9 cellular contexts compared by ENCODE assay signal in the genomic region with DNA sequence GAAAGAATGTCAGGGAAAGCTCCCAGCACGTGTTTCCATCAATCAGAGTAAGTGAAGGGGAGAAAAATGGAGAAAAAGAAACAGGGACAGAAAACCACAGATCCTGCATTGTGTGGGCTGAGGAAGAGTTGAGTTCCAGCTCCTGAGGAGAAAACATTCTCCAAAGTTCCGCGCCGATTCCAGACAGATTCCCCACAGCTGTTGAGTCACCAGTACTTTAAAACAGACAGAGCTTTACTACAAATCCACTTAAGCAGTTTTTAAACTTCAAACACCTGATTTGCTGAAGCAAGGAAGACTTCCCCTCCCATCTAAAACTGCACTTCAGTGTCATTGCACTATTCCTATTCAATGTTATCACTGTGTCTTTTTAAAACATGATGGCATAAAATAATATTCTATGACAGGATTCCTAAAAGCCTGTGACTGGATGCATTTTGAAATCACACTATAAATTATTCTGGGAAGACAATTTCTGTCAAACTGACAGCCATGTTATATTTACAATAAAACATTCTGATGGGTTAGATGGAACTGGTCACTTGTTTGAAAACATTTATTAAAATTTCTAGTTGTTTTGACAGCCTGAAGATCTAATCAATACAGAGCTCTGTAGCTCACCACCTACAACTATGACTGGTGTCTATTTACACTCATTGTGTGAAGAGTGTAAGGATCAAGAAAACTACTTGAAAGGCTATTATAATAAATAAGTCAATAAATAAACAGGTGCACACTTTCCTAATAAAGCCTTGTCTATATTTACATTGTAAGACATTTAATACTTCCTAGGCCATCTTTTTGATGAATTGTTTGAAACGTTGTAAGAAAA. TPM values are rescaled to one million over a fixed set of nuclear protein-coding genes. Genes with fewer than 3 reads are reported as not detected.
DNase-seq lines count a peak whose midpoint lies in the region; ATAC-seq and TF ChIP-seq lines count a peak whose summit lies in the region.
"Had no signal": no experiment of that assay in that cellular context is flagged by ENCODE, and none has a peak within 500 bp of the region (broad histone marks: within the 10 kb centered on the region; RNA-seq: fewer than 3 reads in every experiment).

No MANE protein-coding gene starts in this region.

- H3K27me3 ChIP-seq in right atrium auricular region = no peaks in the 10 kb centered on the region
- H3K27me3 ChIP-seq in smooth muscle cell (ENCODE audit: low read depth) = no peaks in the 10 kb centered on the region

- H4K20me1 ChIP-seq in smooth muscle cell (ENCODE audit: low read depth) = peaks cover 59% of the 10 kb centered on the region

- under 1% methylated on average over 5 of the region's 5 CpGs for WGBS in smooth muscle cell (ENCODE audit: low lambda C conversion rate)

- H3K4me3 ChIP-seq in HFF-Myc (replicated peaks; ENCODE audit: low read depth, low read length) = peak overlapping the region; percentile 26
- peak overlapping the region in 1 of 2 donors; percentile 16 for H3K4me3 ChIP-seq in right atrium auricular region
- peak overlapping the region; percentile 36 for H3K4me3 ChIP-seq in smooth muscle cell

- H3K4me1 ChIP-seq in right atrium auricular region = peaks cover 0 to 8% of the 10 kb centered on the region in 2 donors
- H3K4me1 ChIP-seq in smooth muscle cell (ENCODE audit: low read depth) = peaks cover 16% of the 10 kb centered on the region

- no peak for ATAC-seq in GM21717 (IDR thresholded peaks at IDR 0.05; ENCODE audit: unreplicated experiment)

- H3K27ac ChIP-seq in right atrium auricular region (peak overlapping the region; percentile 2 to 21), smooth muscle cell (ENCODE audit: low read depth) (peak overlapping the region; percentile 84)

- H3K79me2 ChIP-seq in smooth muscle cell (ENCODE audit: low read depth) = peaks cover 91% of the 10 kb centered on the region

- H3K9ac ChIP-seq in smooth muscle cell (ENCODE audit: low read depth) = peak overlapping the region; percentile 36

- no peak overlapping the region for H2AFZ ChIP-seq in smooth muscle cell (ENCODE audit: low read depth)

- H3F3A ChIP-seq in smooth muscle cell (ENCODE audit: low read depth) = peaks cover 5% of the 10 kb centered on the region

- no peaks in the 10 kb centered on the region for H3K36me3 ChIP-seq in right atrium auricular region
- H3K36me3 ChIP-seq in smooth muscle cell (ENCODE audit: low read depth) = no peaks in the 10 kb centered on the region

- DNase-seq in HFF-Myc (ENCODE audit: extremely low read depth, low read depth) (peak; percentile 19), amniotic epithelial cell (ENCODE audit: low read depth) (peak; percentile 89), right atrium auricular region (ENCODE audit: low spot score) (peak; percentile 63), smooth muscle cell (lab: John Stamatoyannopoulos, UW; ENCODE audit: unreplicated experiment) (no peak), DMS79 treated with DMSO at 0.1 percent for 48 hours (lab: John Stamatoyannopoulos, UW) (no peak)
- no peak for DNase-seq in activated effector memory CD4-positive, alpha-beta T cell treated with anti-CD3 and anti-CD28 coated beads, Interleukin-2, amount 50 U/mL, for 16 hours
- no peak for DNase-seq in stimulated activated CD4-positive, alpha-beta T cell treated with anti-CD3 and anti-CD28 coated beads, Interleukin-1b, Interleukin-23, amount 100 ng/mL, for 48 hours
- DNase-seq: activated naive CD8-positive, alpha-beta T cell treated with anti-CD3 and anti-CD28 coated beads for 36 hours had no signal

- H3K4me2 ChIP-seq in smooth muscle cell = peak overlapping the region; percentile 82

- TF ChIP-seq CTCF in HFF-Myc (IDR thresholded peaks at IDR 0.05; ENCODE audit: low read depth, low read length, missing control alignments) (no peak), right atrium auricular region (IDR thresholded peaks at IDR 0.05) (no peak), smooth muscle cell (IDR thresholded peaks at IDR 0.05; ENCODE audit: borderline replicate concordance, insufficient read depth, poor library complexity, severe bottlenecking) (no peak)

- H3K9me3 ChIP-seq in right atrium auricular region = no peaks in the 10 kb centered on the region
- no peaks in the 10 kb centered on the region for H3K9me3 ChIP-seq in smooth muscle cell (replicated peaks; ENCODE audit: low read depth)

RNA-seq across cellular contexts. Expression of a gene that starts 40.9 kb away (rescaled TPM):
- total RNA-seq in right atrium auricular region (10 to 100 TPM; 57.7 to 66.3 TPM), smooth muscle cell (120 and 141 TPM in 2 replicates)
- polyA plus RNA-seq in smooth muscle cell = 105 and 154 TPM in 2 replicates

Comparison
In these comparisons a context has a peak if more than half of its experiments do, and no peak if none do; other contexts are left out.
1. DNase-seq: peak in HFF-Myc (single experiment), amniotic epithelial cell (single experiment) and right atrium auricular region (single experiment); none in smooth muscle cell (single experiment), DMS79 treated with DMSO at 0.1 percent for 48 hours (single experiment), activated effector memory CD4-positive, alpha-beta T cell treated with anti-CD3 and anti-CD28 coated beads, Interleukin-2, amount 50 U/mL, for 16 hours (single experiment) and stimulated activated CD4-positive, alpha-beta T cell treated with anti-CD3 and anti-CD28 coated beads, Interleukin-1b, Interleukin-23, amount 100 ng/mL, for 48 hours (single experiment).